ENCODE assay signal across 36 cellular contexts in the genomic region with DNA sequence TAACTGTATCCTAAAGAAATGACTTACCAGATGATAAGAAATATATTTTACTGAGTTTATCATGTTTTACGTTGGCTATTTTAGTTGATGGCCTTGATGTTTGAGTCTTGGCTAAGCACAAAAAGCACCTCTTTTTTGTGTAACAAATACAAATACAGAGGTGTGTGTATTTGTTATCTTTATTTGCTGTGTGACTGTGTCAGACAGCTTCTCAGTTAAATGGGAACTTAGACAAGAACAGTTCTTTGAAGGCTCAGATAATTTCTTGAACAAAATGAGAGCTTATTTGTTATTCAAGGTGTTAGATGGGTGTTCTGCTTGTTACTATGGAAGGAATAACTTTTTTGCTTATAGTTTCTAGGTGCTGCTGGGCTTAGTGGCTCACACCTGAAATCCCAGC.
"Had no signal": no experiment of that assay in that cellular context is flagged by ENCODE, and none has a peak within 500 bp of the region (broad histone marks: within the 10 kb centered on the region; RNA-seq: fewer than 3 reads in every experiment).

No MANE protein-coding gene starts in this region.

- H3K27ac ChIP-seq: adrenal gland, ascending aorta, body of pancreas, brain microvascular endothelial cell, breast epithelium, cardiac muscle cell had no signal

- H3K27me3 Mint-ChIP-seq: activated naive CD4-positive, alpha-beta T cell treated with anti-CD3 and anti-CD28 coated beads, Interleukin-2, amount 10 ng/mL, durations not matched to agents 7 days and 5 days; brain had no signal

- H3K9me3 ChIP-seq: adrenal gland, ascending aorta, body of pancreas, breast epithelium had no signal

- H3K4me1 ChIP-seq: adrenal gland, ascending aorta, body of pancreas, breast epithelium had no signal

- DNase-seq: activated effector memory CD4-positive, alpha-beta T cell treated with anti-CD3 and anti-CD28 coated beads, Interleukin-2, amount 50 U/mL, for 16 hours; activated effector memory CD4-positive, alpha-beta T cell treated with Interleukin-2 at 50 U/mL for 16 hours; activated gamma-delta T cell; activated gamma-delta T cell treated with Interleukin-2 at 50 U/mL for 16 hours; activated naive CD4-positive, alpha-beta T cell; activated naive CD4-positive, alpha-beta T cell treated with anti-CD3 and anti-CD28 coated beads for 36 hours; activated naive CD4-positive, alpha-beta T cell treated with anti-CD3 and anti-CD28 coated beads, Interleukin-2, amount 10 ng/mL, durations not matched to agents 7 days and 5 days; activated naive CD4-positive, alpha-beta T cell treated with anti-CD3 and anti-CD28 coated beads, Interleukin-2, amount 50 U/mL, for 16 hours; activated naive CD4-positive, alpha-beta T cell treated with Interleukin-2 at 50 U/mL for 16 hours; activated naive CD8-positive, alpha-beta T cell treated with anti-CD3 and anti-CD28 coated beads for 36 hours; activated naive CD8-positive, alpha-beta T cell treated with anti-CD3 and anti-CD28 coated beads, Interleukin-2, amount 10 ng/mL, durations not matched to agents 7 days and 5 days; activated naive CD8-positive, alpha-beta T cell treated with anti-CD3 and anti-CD28 coated beads, Interleukin-2, amount 50 U/mL, for 24 hours; activated T-cell treated with anti-CD3 and anti-CD28 coated beads, Interleukin-2, amount 50 U/mL, for 24 hours; activated T-cell treated with anti-CD3 and anti-CD28 coated beads, Interleukin-2, amount 50 U/mL, for 4 hours; activated T-cell treated with anti-CD3 and anti-CD28 coated beads, Interleukin-2, amount 50 U/mL, for 48 hours; activated T-cell treated with anti-CD3 and anti-CD28 coated beads, Interleukin-2, amount 50 U/mL, for 72 hours; adrenal gland; amniotic stem cell; amygdala; anterior cingulate cortex; aorta; body of pancreas; brain microvascular endothelial cell; caudate nucleus; central memory CD4-positive, alpha-beta T cell; cerebellar nuclear complex had no signal

- H3K27me3 ChIP-seq: adrenal gland, ascending aorta, body of pancreas, brain microvascular endothelial cell, breast epithelium, cardiac muscle cell had no signal

- H3K4me3 ChIP-seq: adrenal gland, ascending aorta, body of pancreas, breast epithelium, cardiac muscle cell had no signal

- H3K4me1 Mint-ChIP-seq: activated naive CD4-positive, alpha-beta T cell treated with anti-CD3 and anti-CD28 coated beads, Interleukin-2, amount 10 ng/mL, durations not matched to agents 7 days and 5 days; activated naive CD4-positive, alpha-beta T cell treated with anti-CD3 and anti-CD28 coated beads, Interleukin-2, amount 50 U/mL, for 24 hours; activated naive CD8-positive, alpha-beta T cell treated with anti-CD3 and anti-CD28 coated beads for 36 hours; activated naive CD8-positive, alpha-beta T cell treated with anti-CD3 and anti-CD28 coated beads, Interleukin-2, amount 10 ng/mL, durations not matched to agents 7 days and 5 days; activated naive CD8-positive, alpha-beta T cell treated with anti-CD3 and anti-CD28 coated beads, Interleukin-2, amount 50 U/mL, for 24 hours; central memory CD8-positive, alpha-beta T cell had no signal

- H3K9me3 Mint-ChIP-seq: activated naive CD4-positive, alpha-beta T cell treated with anti-CD3 and anti-CD28 coated beads for 36 hours; activated naive CD4-positive, alpha-beta T cell treated with anti-CD3 and anti-CD28 coated beads, Interleukin-2, amount 10 ng/mL, durations not matched to agents 7 days and 5 days; activated naive CD4-positive, alpha-beta T cell treated with anti-CD3 and anti-CD28 coated beads, Interleukin-2, amount 50 U/mL, for 24 hours; activated naive CD8-positive, alpha-beta T cell treated with anti-CD3 and anti-CD28 coated beads for 36 hours; activated naive CD8-positive, alpha-beta T cell treated with anti-CD3 and anti-CD28 coated beads, Interleukin-2, amount 10 ng/mL, durations not matched to agents 7 days and 5 days; activated naive CD8-positive, alpha-beta T cell treated with anti-CD3 and anti-CD28 coated beads, Interleukin-2, amount 50 U/mL, for 24 hours; activated T-cell treated with anti-CD3 and anti-CD28 coated beads, Interleukin-2, amount 50 U/mL, for 4 hours; activated T-cell treated with anti-CD3 and anti-CD28 coated beads, Interleukin-2, amount 50 U/mL, for 72 hours; activated T-helper 1 cell treated with anti-CD3 and anti-CD28 coated beads, Interleukin-12 subunit alpha, Interleukin-12 subunit beta, Interleukin-2, Interleukin-4 antibody, amounts not matched to agents 30 ng/mL and 10 ng/mL and 1 ng/mL, durations not matched to agents 14 hours and 24 hours and 36 hours; activated T-helper 2 cell treated with anti-CD3 and anti-CD28 coated beads, Interferon-gamma antibody, Interleukin-2, Interleukin-4, amounts not matched to agents 10 μg/mL and 5 μg/mL and 100 μg/mL, durations not matched to agents 14 hours and 24 hours and 36 hours; brain had no signal

- ATAC-seq: activated naive CD4-positive, alpha-beta T cell treated with anti-CD3 and anti-CD28 coated beads, Interleukin-2, amount 50 U/mL, for 72 hours; activated naive CD8-positive, alpha-beta T cell treated with anti-CD3 and anti-CD28 coated beads, Interleukin-2, amount 50 U/mL, for 24 hours; activated T-cell treated with anti-CD3 and anti-CD28 coated beads, Interleukin-2, amount 50 U/mL, for 4 hours; activated T-cell treated with anti-CD3 and anti-CD28 coated beads, Interleukin-2, amount 50 U/mL, for 72 hours; body of pancreas had no signal

- H3K36me3 Mint-ChIP-seq: activated naive CD4-positive, alpha-beta T cell treated with anti-CD3 and anti-CD28 coated beads, Interleukin-2, amount 10 ng/mL, durations not matched to agents 7 days and 5 days; activated naive CD4-positive, alpha-beta T cell treated with anti-CD3 and anti-CD28 coated beads, Interleukin-2, amount 50 U/mL, for 24 hours; activated naive CD4-positive, alpha-beta T cell treated with anti-CD3 and anti-CD28 coated beads, Interleukin-2, amount 50 U/mL, for 72 hours; activated naive CD8-positive, alpha-beta T cell; activated naive CD8-positive, alpha-beta T cell treated with anti-CD3 and anti-CD28 coated beads for 36 hours; activated naive CD8-positive, alpha-beta T cell treated with anti-CD3 and anti-CD28 coated beads, Interleukin-2, amount 10 ng/mL, durations not matched to agents 7 days and 5 days; brain had no signal

- H3K4me3 Mint-ChIP-seq: activated naive CD4-positive, alpha-beta T cell treated with anti-CD3 and anti-CD28 coated beads for 36 hours; activated naive CD4-positive, alpha-beta T cell treated with anti-CD3 and anti-CD28 coated beads, Interleukin-2, amount 10 ng/mL, durations not matched to agents 7 days and 5 days; activated naive CD4-positive, alpha-beta T cell treated with anti-CD3 and anti-CD28 coated beads, Interleukin-2, amount 50 U/mL, for 24 hours; activated naive CD8-positive, alpha-beta T cell; activated naive CD8-positive, alpha-beta T cell treated with anti-CD3 and anti-CD28 coated beads for 36 hours; activated naive CD8-positive, alpha-beta T cell treated with anti-CD3 and anti-CD28 coated beads, Interleukin-2, amount 10 ng/mL, durations not matched to agents 7 days and 5 days; activated naive CD8-positive, alpha-beta T cell treated with anti-CD3 and anti-CD28 coated beads, Interleukin-2, amount 50 U/mL, for 24 hours; activated T-cell treated with anti-CD3 and anti-CD28 coated beads, Interleukin-2, amount 50 U/mL, for 24 hours; activated T-cell treated with anti-CD3 and anti-CD28 coated beads, Interleukin-2, amount 50 U/mL, for 4 hours; activated T-cell treated with anti-CD3 and anti-CD28 coated beads, Interleukin-2, amount 50 U/mL, for 72 hours; activated T-helper 1 cell treated with anti-CD3 and anti-CD28 coated beads, Interleukin-12 subunit alpha, Interleukin-12 subunit beta, Interleukin-2, Interleukin-4 antibody, amounts not matched to agents 30 ng/mL and 10 ng/mL and 1 ng/mL, durations not matched to agents 14 hours and 24 hours and 36 hours; brain; central memory CD8-positive, alpha-beta T cell had no signal

- H3K27ac Mint-ChIP-seq: activated naive CD4-positive, alpha-beta T cell treated with anti-CD3 and anti-CD28 coated beads for 36 hours; activated naive CD4-positive, alpha-beta T cell treated with anti-CD3 and anti-CD28 coated beads, Interleukin-2, amount 10 ng/mL, durations not matched to agents 7 days and 5 days; activated naive CD4-positive, alpha-beta T cell treated with anti-CD3 and anti-CD28 coated beads, Interleukin-2, amount 50 U/mL, for 24 hours; activated naive CD4-positive, alpha-beta T cell treated with anti-CD3 and anti-CD28 coated beads, Interleukin-2, amount 50 U/mL, for 72 hours; activated naive CD8-positive, alpha-beta T cell; activated naive CD8-positive, alpha-beta T cell treated with anti-CD3 and anti-CD28 coated beads for 36 hours; activated naive CD8-positive, alpha-beta T cell treated with anti-CD3 and anti-CD28 coated beads, Interleukin-2, amount 10 ng/mL, durations not matched to agents 7 days and 5 days; activated naive CD8-positive, alpha-beta T cell treated with anti-CD3 and anti-CD28 coated beads, Interleukin-2, amount 50 U/mL, for 24 hours; activated T-cell treated with anti-CD3 and anti-CD28 coated beads, Interleukin-2, amount 50 U/mL, for 24 hours; activated T-cell treated with anti-CD3 and anti-CD28 coated beads, Interleukin-2, amount 50 U/mL, for 72 hours; activated T-helper 1 cell treated with anti-CD3 and anti-CD28 coated beads, Interleukin-12 subunit alpha, Interleukin-12 subunit beta, Interleukin-2, Interleukin-4 antibody, amounts not matched to agents 30 ng/mL and 10 ng/mL and 1 ng/mL, durations not matched to agents 14 hours and 24 hours and 36 hours; activated T-helper 2 cell treated with anti-CD3 and anti-CD28 coated beads, Interferon-gamma antibody, Interleukin-2, Interleukin-4, amounts not matched to agents 10 μg/mL and 5 μg/mL and 100 μg/mL, durations not matched to agents 14 hours and 24 hours and 36 hours; brain had no signal

- H3K36me3 ChIP-seq: adrenal gland, ascending aorta, brain microvascular endothelial cell, breast epithelium, cardiac muscle cell had no signal
